ENCODE assay signal across 1 cellular context in the genomic region with DNA sequence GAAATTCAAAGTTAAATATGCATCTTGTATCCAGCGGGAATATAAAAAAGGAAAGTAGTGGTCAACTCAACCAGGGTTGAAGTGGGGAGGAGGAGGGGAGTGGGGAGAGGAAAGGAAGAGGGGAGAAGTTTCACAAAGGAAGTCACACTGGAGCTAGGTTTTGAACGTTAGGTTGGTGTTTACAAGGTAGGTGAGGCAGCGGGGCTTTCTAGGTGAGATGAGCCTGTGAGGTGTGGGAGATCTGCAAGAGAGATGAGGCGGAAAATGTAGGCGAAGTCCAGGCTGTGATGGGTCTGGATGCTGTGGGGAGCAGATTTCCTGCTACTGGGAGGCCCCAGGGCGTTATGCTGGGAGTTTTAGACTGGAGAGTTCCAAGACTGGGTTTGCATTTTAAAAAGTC.
TF ChIP-seq lines count a peak whose summit lies in the region.

No MANE protein-coding gene starts in this region.

TF ChIP-seq in GM23338, 12 proteins besides CTCF, POLR2A, EP300 and RAD21 (continued from another document):
- no peak for TF ChIP-seq ZNF331 (CRISPR knock-in tag; IDR thresholded peaks at IDR 0.05; ENCODE audit: low read depth)
- TF ChIP-seq ZNF114 (CRISPR knock-in tag; IDR thresholded peaks at IDR 0.05): no peak
